8 cellular contexts compared by ENCODE assay signal in the genomic region with DNA sequence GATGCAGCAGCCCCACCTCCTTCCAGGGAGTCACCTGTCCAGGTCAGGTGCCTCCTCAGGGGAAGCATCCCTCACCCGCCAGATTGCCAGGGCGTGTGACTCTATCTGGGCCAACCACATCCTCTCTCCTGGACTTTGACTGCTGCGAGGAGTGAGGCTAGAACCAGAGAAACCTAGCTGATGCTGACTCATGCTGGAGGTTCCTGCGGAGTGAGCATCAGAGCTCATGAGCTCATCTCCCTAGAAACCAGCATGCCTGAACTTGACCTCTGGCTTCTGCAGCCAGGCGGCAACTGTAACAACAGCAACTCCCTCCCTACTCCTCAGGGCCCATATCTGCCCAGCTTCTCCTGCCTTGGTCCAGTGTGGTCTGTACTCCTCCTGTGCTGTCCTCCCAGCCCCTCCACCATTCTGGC. TPM values are rescaled to one million over a fixed set of nuclear protein-coding genes. Genes with fewer than 3 reads are reported as not detected.
DNase-seq lines count a peak whose midpoint lies in the region; ATAC-seq and TF ChIP-seq lines count a peak whose summit lies in the region.

No MANE protein-coding gene starts in this region.

- H3K4me2 ChIP-seq in BLaER1: peak overlapping the region; percentile 28
- peak overlapping the region; percentile 75 for H3K4me2 ChIP-seq in skeletal muscle satellite cell (ENCODE audit: low read length)

- H4K20me1 ChIP-seq in BLaER1: no peaks in the 10 kb centered on the region

- H3K4me1 ChIP-seq in BLaER1 (peaks cover 11% of the 10 kb centered on the region), foreskin keratinocyte (peaks cover 19% of the 10 kb centered on the region), skeletal muscle satellite cell (ENCODE audit: control insufficient read depth, insufficient read depth, low read length) (peaks cover 40% of the 10 kb centered on the region)

- peak; percentile 57 for DNase-seq in GM19238 (ENCODE audit: insufficient read length, low spot score)
- peak; percentile 96 for DNase-seq in NOMO-1 treated with DMSO at 0.1 percent for 48 hours (lab: John Stamatoyannopoulos, UW; ENCODE audit: unreplicated experiment)
- DNase-seq in activated T-cell treated with anti-CD3 and anti-CD28 coated beads for 48 hours (ENCODE audit: low read depth): peak; percentile 62
- DNase-seq in foreskin keratinocyte: peak; percentile 100
- DNase-seq in G401 (ENCODE audit: low spot score): no peak

- H3K9ac ChIP-seq in BLaER1 (no peak overlapping the region), skeletal muscle satellite cell (ENCODE audit: low read depth, low read length) (peak overlapping the region; percentile 63)

- H3K9me3 ChIP-seq in BLaER1: no peaks in the 10 kb centered on the region
- H3K9me3 ChIP-seq in skeletal muscle satellite cell (replicated peaks; ENCODE audit: low read length): no peaks in the 10 kb centered on the region

- H3K27me3 ChIP-seq in BLaER1 (no peaks in the 10 kb centered on the region), foreskin keratinocyte (no peaks in the 10 kb centered on the region), skeletal muscle satellite cell (ENCODE audit: control insufficient read depth, insufficient read depth, low read length) (no peaks in the 10 kb centered on the region)

- H3K27ac ChIP-seq in BLaER1: peak overlapping the region; percentile 30; the same call in 1 of the 2 replicates
- peak overlapping the region; percentile 99 for H3K27ac ChIP-seq in foreskin keratinocyte

- ATAC-seq in HG03196 (IDR thresholded peaks at IDR 0.05; ENCODE audit: unreplicated experiment) (peak; percentile 88), foreskin keratinocyte (peak; percentile 96)

- no peak overlapping the region for H3K4me3 ChIP-seq in BLaER1
- peak overlapping the region; percentile 52 for H3K4me3 ChIP-seq in skeletal muscle satellite cell (ENCODE audit: low read length)

- peak; percentile 14 for TF ChIP-seq CTCF in foreskin keratinocyte (conservative IDR thresholded peaks at IDR 0.05)

- H3K36me3 ChIP-seq in BLaER1 (no peaks in the 10 kb centered on the region), skeletal muscle satellite cell (ENCODE audit: insufficient read depth, low read length) (no peaks in the 10 kb centered on the region)

- in situ Hi-C loops in G401 (cut with HindIII; ENCODE audit: low sequenced_read_pairs): no loop called here

RNA-seq across cellular contexts. Expression of gene NT5DC4, which starts 28.3 kb away (rescaled TPM):
- 0.07 TPM in 1 of 2 replicates, not detected in the other for total RNA-seq in foreskin keratinocyte
- 0.01 TPM in 1 of 2 replicates, not detected in the other for polyA plus RNA-seq in foreskin keratinocyte
- not detected in 2 replicates for total RNA-seq in skeletal muscle satellite cell (2012; rRNA removed)
- total RNA-seq in G401 (2014; rRNA removed; shearing (Covaris generic)): not detected in 2 replicates

RNA-seq across cellular contexts. Expression of gene SLC20A1, which starts 46.8 kb away (rescaled TPM):
- total RNA-seq in foreskin keratinocyte: 177 and 209 TPM in 2 replicates
- polyA plus RNA-seq in foreskin keratinocyte: 72.0 and 101 TPM in 2 replicates
- total RNA-seq in skeletal muscle satellite cell (2012; rRNA removed): 110 and 184 TPM in 2 replicates
- 81.9 and 125 TPM in 2 replicates for total RNA-seq in G401 (2014; rRNA removed; shearing (Covaris generic))
